In genomic region chr10:122504551-122504950, GRCh38 we compare ENCODE assay signal across 9 cellular contexts. TPM values are rescaled to one million over a fixed set of nuclear protein-coding genes. Genes with fewer than 3 reads are reported as not detected.
DNase-seq lines count a peak whose midpoint lies in the region; ATAC-seq and TF ChIP-seq lines count a peak whose summit lies in the region.
"Had no signal": no experiment of that assay in that cellular context is flagged by ENCODE, and none has a peak within 500 bp of the region (broad histone marks: within the 10 kb centered on the region; RNA-seq: fewer than 3 reads in every experiment).

No MANE protein-coding gene starts in this region.

- H3K36me3 ChIP-seq in muscle layer of colon (ENCODE audit: insufficient read depth, low read length) (peaks cover 15% of the 10 kb centered on the region), H7 (replicated peaks; ENCODE audit: control insufficient read depth, insufficient read depth, low read length) (no peaks in the 10 kb centered on the region)

- no peaks in the 10 kb centered on the region for H3K4me1 Mint-ChIP-seq in CD4-positive, alpha-beta T cell (ENCODE audit: low read depth)

- no peak for ATAC-seq in CD4-positive, alpha-beta T cell (ENCODE audit: poor library complexity)
- ATAC-seq in HG02610 (IDR thresholded peaks at IDR 0.05; ENCODE audit: unreplicated experiment): no peak
- no peak for ATAC-seq in GM21526 (IDR thresholded peaks at IDR 0.05; ENCODE audit: low FRiP score, unreplicated experiment)

- H3K9ac ChIP-seq in muscle layer of colon (ENCODE audit: low read length): no peak overlapping the region

- H3K36me3 Mint-ChIP-seq in CD4-positive, alpha-beta T cell (ENCODE audit: low read depth): no peaks in the 10 kb centered on the region

- H3K4me3 ChIP-seq in dorsolateral prefrontal cortex (peak overlapping the region in 2 of 59 donors; percentile 3 to 11), muscle layer of colon (ENCODE audit: low read depth in 1 of 2, low read length in 2 of 2) (no peak overlapping the region), H7 (ENCODE audit: insufficient read depth, low read depth, low read length) (no peak overlapping the region)

- no peaks in the 10 kb centered on the region for H3K9me3 ChIP-seq in muscle layer of colon (ENCODE audit: low read length)
- no peaks in the 10 kb centered on the region for H3K9me3 ChIP-seq in CD4-positive, alpha-beta T cell (ENCODE audit: control insufficient read depth, low read length)

- H3K27me3 ChIP-seq in dorsolateral prefrontal cortex (no peaks in the 10 kb centered on the region), muscle layer of colon (ENCODE audit: control insufficient read depth in 1 of 2, insufficient read depth in 2 of 2, low read length in 2 of 2) (no peaks in the 10 kb centered on the region), H7 (ENCODE audit: control insufficient read depth, insufficient read depth, low read length) (no peaks in the 10 kb centered on the region)
- no peaks in the 10 kb centered on the region for H3K27me3 ChIP-seq in CD4-positive, alpha-beta T cell (ENCODE audit: control insufficient read depth, insufficient read depth, low read length)

- no peak overlapping the region for H3K27ac Mint-ChIP-seq in CD4-positive, alpha-beta T cell

- CTCF ChIA-PET in CD4-positive, alpha-beta T cell (lab: Charles Lee): no interaction called here

- no peak overlapping the region for H3K4me3 Mint-ChIP-seq in CD4-positive, alpha-beta T cell

- H3K27ac ChIP-seq in dorsolateral prefrontal cortex: peak overlapping the region; percentile 64 to 99 (median 90)
- H3K27ac ChIP-seq in muscle layer of colon (ENCODE audit: low read depth, low read length): peak overlapping the region; percentile 64
- H3K27ac ChIP-seq in CD4-positive, alpha-beta T cell (ENCODE audit: low read depth, low read length): no peak overlapping the region

- peaks cover 38% of the 10 kb centered on the region for H3K4me1 ChIP-seq in muscle layer of colon (ENCODE audit: insufficient read depth, low read length)

- no peaks in the 10 kb centered on the region for H3K27me3 Mint-ChIP-seq in CD4-positive, alpha-beta T cell

- intact Hi-C loops in dorsolateral prefrontal cortex (cut with DNase I): loop anchor here (5.0 kb wide), 1 partner anchor 42 kb away; the partner anchor contains the start of gene HTRA1 (in 2 of the 2)
- intact Hi-C loops in CD4-positive, alpha-beta T cell (cut with DNase I, micrococcal nuclease): no loop called here

- H3K9me3 Mint-ChIP-seq in CD4-positive, alpha-beta T cell: no peaks in the 10 kb centered on the region

- POLR2A ChIA-PET in CD4-positive, alpha-beta T cell (lab: Charles Lee): no interaction called here

- DNase-seq in AG20443 (ENCODE audit: low spot score) (peak; percentile 96), NCI-H2196 treated with DMSO at 0.1 percent for 48 hours (lab: John Stamatoyannopoulos, UW; ENCODE audit: unreplicated experiment) (peak; percentile 43), dorsolateral prefrontal cortex (peak; percentile 38 to 97 (median 94)), H7 (no peak)
- no peak for DNase-seq in CD4-positive, alpha-beta T cell

- TF ChIP-seq CTCF in dorsolateral prefrontal cortex (IDR thresholded peaks at IDR 0.05 in 54 of 56, conservative IDR thresholded peaks at IDR 0.05 in 2 of 56; ENCODE audit: low read depth in 1 of 56, partially characterized antibody in 56 of 56): peak in 14 of 56 donors; percentile 6 to 34 (median 20)
- TF ChIP-seq CTCF in CD4-positive, alpha-beta T cell (IDR thresholded peaks at IDR 0.05): no peak

RNA-seq across cellular contexts. Expression of gene HTRA1, which starts 43.2 kb away (rescaled TPM):
- total RNA-seq in dorsolateral prefrontal cortex: 100 to 1,000 TPM; 154 to 492 (median 263) TPM
- total RNA-seq in CD4-positive, alpha-beta T cell: not detected
- 11.5 and 14.5 TPM in 2 replicates for total RNA-seq in H7 (2014; rRNA removed; shearing (Covaris generic))
- total RNA-seq: activated CD8-positive, alpha-beta memory T cell treated with anti-CD3 and anti-CD28 coated beads for 36 hours had no signal

RNA-seq across cellular contexts. Expression of gene ARMS2, which starts 50.1 kb away (rescaled TPM):
- 1 to 10 TPM in 1 of 120 experiments, under 1 TPM in 8, not detected in 111; 0.63 to 2.1 (median 0.83) TPM for total RNA-seq in dorsolateral prefrontal cortex
- not detected for total RNA-seq in CD4-positive, alpha-beta T cell
- not detected in 2 replicates for total RNA-seq in H7 (2014; rRNA removed; shearing (Covaris generic))
- total RNA-seq: activated CD8-positive, alpha-beta memory T cell treated with anti-CD3 and anti-CD28 coated beads for 36 hours had no signal

RNA-seq across cellular contexts. Expression of gene DMBT1, which starts 56.0 kb away (rescaled TPM):
- 1 to 10 TPM in 41 of 120 experiments, under 1 TPM in 78, not detected in 1; 0.04 to 6.5 (median 0.71) TPM for total RNA-seq in dorsolateral prefrontal cortex
- total RNA-seq in CD4-positive, alpha-beta T cell: not detected
- total RNA-seq in H7 (2014; rRNA removed; shearing (Covaris generic)): 0.04 and 0.10 TPM in 2 replicates
- total RNA-seq: activated CD8-positive, alpha-beta memory T cell treated with anti-CD3 and anti-CD28 coated beads for 36 hours had no signal

Comparison
In these comparisons a context has a peak if more than half of its experiments do, and no peak if none do; other contexts are left out.
1. DNase-seq: peak in AG20443 (single experiment), NCI-H2196 treated with DMSO at 0.1 percent for 48 hours (single experiment) and dorsolateral prefrontal cortex (10 of 10); none in CD4-positive, alpha-beta T cell (0 of 10) and H7 (single experiment).
2. intact Hi-C loops: an anchor here in dorsolateral prefrontal cortex (5.0 kb wide); none called in CD4-positive, alpha-beta T cell.